In genomic region chr4:126404549-126404948, GRCh38 we compare ENCODE assay signal across 26 cellular contexts.
DNase-seq lines count a peak whose midpoint lies in the region; ATAC-seq and TF ChIP-seq lines count a peak whose summit lies in the region.
"Had no signal": no experiment of that assay in that cellular context is flagged by ENCODE, and none has a peak within 500 bp of the region (broad histone marks: within the 10 kb centered on the region; RNA-seq: fewer than 3 reads in every experiment).

No MANE protein-coding gene starts in this region.

- WGBS in right cardiac atrium, result 93% methylated on average over 1 of the region's 1 CpG

- H3K4me3 ChIP-seq in fibroblast of pulmonary artery (replicated peaks; ENCODE audit: low read depth, low read length), result no peak overlapping the region
- H3K4me3 ChIP-seq in right cardiac atrium (ENCODE audit: low read length), result no peak overlapping the region
- H3K4me3 ChIP-seq: dorsolateral prefrontal cortex, gastrocnemius medialis, hepatocyte, MG63, psoas muscle, suprapubic skin had no signal

- peak; percentile 36 for ATAC-seq in HG03432 (IDR thresholded peaks at IDR 0.05; ENCODE audit: unreplicated experiment)
- ATAC-seq in HG03025 (IDR thresholded peaks at IDR 0.05; ENCODE audit: low FRiP score, unreplicated experiment), result no peak
- no peak for ATAC-seq in right cardiac atrium
- ATAC-seq: activated CD8-positive, alpha-beta T cell treated with anti-CD3 and anti-CD28 coated beads, Interleukin-2, amount 10 ng/mL, durations not matched to agents 7 days and 5 days; gastrocnemius medialis; psoas muscle had no signal

- H3K4me1 ChIP-seq in right cardiac atrium (ENCODE audit: control insufficient read depth, insufficient read depth, low read length), result no peaks in the 10 kb centered on the region
- H3K4me1 ChIP-seq: gastrocnemius medialis, psoas muscle, suprapubic skin had no signal

- DNase-seq in astrocyte of the hippocampus (ENCODE audit: low read depth, low spot score) (peak; percentile 6), fibroblast of pulmonary artery (ENCODE audit: low read depth) (peak; percentile 3), DMS153 (lab: John Stamatoyannopoulos, UW) (no peak), right cardiac atrium (no peak), iPS-NIHi7 (ENCODE audit: extremely low spot score) (no peak)
- DNase-seq: activated CD8-positive, alpha-beta T cell treated with anti-CD3 and anti-CD28 coated beads, Interleukin-2, amount 10 ng/mL, durations not matched to agents 7 days and 5 days; activated effector memory CD4-positive, alpha-beta T cell treated with Interleukin-2 at 50 U/mL for 16 hours; activated naive CD8-positive, alpha-beta T cell treated with anti-CD3 and anti-CD28 coated beads for 36 hours; Calu3; DND-41; dorsolateral prefrontal cortex; gastrocnemius medialis; GOT3; immature natural killer cell; MG63; NCI-H1105 treated with DMSO at 0.1 percent for 48 hours; NCI-H2081 treated with DMSO at 0.1 percent for 48 hours; NCI-H774; psoas muscle; stimulated activated CD4-positive, alpha-beta T cell treated with anti-CD3 and anti-CD28 coated beads, Interleukin-4, amount 100 ng/mL, for 4 hours; stimulated activated naive B cell treated with anti-CD40 and anti-IgM and Interleukin-4, amounts not matched to agents 10 μg/mL and 1 μg/mL and 100 μg/mL, for 72 hours had no signal

- no peaks in the 10 kb centered on the region for H3K9me3 ChIP-seq in right cardiac atrium (ENCODE audit: control insufficient read depth, low read length)
- H3K9me3 ChIP-seq: MG63, neutrophil, psoas muscle had no signal

- H3K27me3 ChIP-seq in right cardiac atrium (ENCODE audit: control insufficient read depth, insufficient read depth), result no peaks in the 10 kb centered on the region
- H3K27me3 ChIP-seq: dorsolateral prefrontal cortex, gastrocnemius medialis, hepatocyte, MG63, neutrophil, suprapubic skin had no signal

- intact Hi-C loops in right cardiac atrium (cut with DNase I), result no loop called here

- no peak overlapping the region for H3K27ac ChIP-seq in right cardiac atrium (ENCODE audit: low read length)
- H3K27ac ChIP-seq: dorsolateral prefrontal cortex, gastrocnemius medialis, hepatocyte, neutrophil, psoas muscle, suprapubic skin had no signal

- no peak for TF ChIP-seq CTCF in fibroblast of pulmonary artery (IDR thresholded peaks at IDR 0.05; ENCODE audit: low read length, missing control alignments)

Comparison
In these comparisons a context has a peak if more than half of its experiments do, and no peak if none do; other contexts are left out.
1. DNase-seq: peak in astrocyte of the hippocampus (single experiment) and fibroblast of pulmonary artery (single experiment); none in DMS153 (single experiment), right cardiac atrium (0 of 3) and iPS-NIHi7 (single experiment).